In genomic region chr13:30619731-30620130, GRCh38 we compare ENCODE assay signal across 10 cellular contexts. TPM values are rescaled to one million over a fixed set of nuclear protein-coding genes. Genes with fewer than 3 reads are reported as not detected.
A peak's percentile ranks its signal among the peaks of the same experiment; 100 is the strongest.
DNase-seq lines count a peak whose midpoint lies in the region; ATAC-seq and TF ChIP-seq lines count a peak whose summit lies in the region.
"Had no signal": no experiment of that assay in that cellular context is flagged by ENCODE, and none has a peak within 500 bp of the region (broad histone marks: within the 10 kb centered on the region; RNA-seq: fewer than 3 reads in every experiment).

No MANE protein-coding gene starts in this region.

- H3K27me3 Mint-ChIP-seq in type B pancreatic cell: no peaks in the 10 kb centered on the region

- H3K4me1 Mint-ChIP-seq in type B pancreatic cell (ENCODE audit: unreplicated experiment): peaks cover 15% of the 10 kb centered on the region

- intact Hi-C loops in left ventricle myocardium inferior (cut with micrococcal nuclease): loop anchor here (10.0 kb wide), 1 partner anchor 135 kb away; no protein-coding TSS in a partner anchor
- intact Hi-C loops in cardiac septum (cut with DNase I): loop anchor here (5.0 to 10.0 kb wide), 7 partner anchors 47 to 543 kb away; partner anchors contain the start of genes HSPH1, KATNAL1 and UBE2L5

- H3K36me3 ChIP-seq in left ventricle myocardium inferior: peaks cover 26% of the 10 kb centered on the region
- no peaks in the 10 kb centered on the region for H3K36me3 ChIP-seq in kidney epithelial cell (ENCODE audit: control insufficient read depth, insufficient read depth, low read length)
- H3K36me3 ChIP-seq in urinary bladder (ENCODE audit: insufficient read depth): no peaks in the 10 kb centered on the region

- H3K4me3 ChIP-seq in left ventricle myocardium inferior (peak overlapping the region; percentile 82), kidney epithelial cell (ENCODE audit: low read depth, low read length) (peak overlapping the region; percentile 10), urinary bladder (ENCODE audit: low read depth, low read length) (peak overlapping the region; percentile 68)

- H3K27ac Mint-ChIP-seq in type B pancreatic cell: no peak overlapping the region

- H3K9me3 ChIP-seq in left ventricle myocardium inferior (replicated peaks): no peaks in the 10 kb centered on the region

- TF ChIP-seq CTCF in left ventricle myocardium inferior (IDR thresholded peaks at IDR 0.05; ENCODE audit: borderline replicate concordance): no peak
- no peak for TF ChIP-seq CTCF in VCaP (conservative IDR thresholded peaks at IDR 0.05)
- TF ChIP-seq CTCF in kidney epithelial cell (IDR thresholded peaks at IDR 0.05; ENCODE audit: insufficient read depth, low read length, poor library complexity, severe bottlenecking): no peak
- no peak for TF ChIP-seq CTCF in type B pancreatic cell (conservative IDR thresholded peaks at IDR 0.05)

- H3K9me3 Mint-ChIP-seq in type B pancreatic cell: no peaks in the 10 kb centered on the region

- no peak for ATAC-seq in GM21619 (IDR thresholded peaks at IDR 0.05; ENCODE audit: unreplicated experiment)

- peaks cover 64% of the 10 kb centered on the region for H3K4me1 ChIP-seq in left ventricle myocardium inferior
- H3K4me1 ChIP-seq in urinary bladder (ENCODE audit: insufficient read depth): peaks cover 2% of the 10 kb centered on the region

- DNase-seq in left ventricle myocardium inferior (no peak), cardiac septum (ENCODE audit: low spot score) (no peak), kidney epithelial cell (ENCODE audit: low read depth) (no peak), type B pancreatic cell (ENCODE audit: extremely low spot score, unreplicated experiment) (no peak)
- DNase-seq in stimulated activated naive CD4-positive, alpha-beta T cell treated with Interleukin-2 at 50 U/mL for 16 hours (lab: John Stamatoyannopoulos, UW): no peak
- DNase-seq: NCI-H774, posterior cingulate gyrus had no signal

- H3K36me3 Mint-ChIP-seq in type B pancreatic cell: peaks cover 10% of the 10 kb centered on the region

- 69% methylated on average over 5 of the region's 5 CpGs for WGBS in urinary bladder

- H3K27me3 ChIP-seq in left ventricle myocardium inferior (ENCODE audit: low read depth) (no peaks in the 10 kb centered on the region), kidney epithelial cell (ENCODE audit: control insufficient read depth, insufficient read depth, low read length) (no peaks in the 10 kb centered on the region)

- no peak overlapping the region for H3K4me3 Mint-ChIP-seq in type B pancreatic cell

- H3K27ac ChIP-seq in left ventricle myocardium inferior (replicated peaks): no peak overlapping the region
- H3K27ac ChIP-seq in VCaP: peak overlapping the region; percentile 98
- no peak overlapping the region for H3K27ac ChIP-seq in urinary bladder (ENCODE audit: low read depth)

RNA-seq across cellular contexts. Expression of gene USPL1, which starts 2.0 kb away (rescaled TPM):
- total RNA-seq in left ventricle myocardium inferior (9.1 TPM), cardiac septum (9.8 TPM), kidney epithelial cell (24.9 and 33.1 TPM in 2 replicates), urinary bladder (31.6 TPM), type B pancreatic cell (ENCODE audit: low replicate concordance) (13.8 and 19.7 TPM in 2 replicates)
- polyA plus RNA-seq in urinary bladder: 14.5 TPM

Comparison
In these comparisons a context has a peak if more than half of its experiments do, and no peak if none do; other contexts are left out.
1. H3K4me3 ChIP-seq: peak in every context shown above with its lines; median percentile 82 in left ventricle myocardium inferior; 68 in urinary bladder; 10 in kidney epithelial cell.